29 cellular contexts compared by ENCODE assay signal in the genomic region with DNA sequence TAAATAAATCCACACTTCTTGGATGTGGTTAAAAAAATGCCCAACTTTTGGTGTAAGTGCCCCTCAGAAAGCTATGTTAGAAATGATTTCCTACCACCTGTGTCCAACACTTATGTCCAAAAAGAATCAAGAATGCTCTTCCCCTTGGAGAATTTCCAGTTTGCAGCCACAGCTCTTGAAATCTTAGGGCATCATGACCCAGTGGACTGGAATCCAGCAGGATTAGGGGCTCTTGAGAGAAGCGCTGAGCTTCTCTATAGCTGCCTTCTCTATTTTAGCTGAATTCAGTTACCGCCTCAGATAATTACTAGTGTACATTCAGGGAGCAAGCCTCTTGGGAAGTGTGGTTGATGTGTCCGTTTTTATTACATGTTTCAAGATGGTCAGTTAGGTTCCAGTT.
"Had no signal": no experiment of that assay in that cellular context is flagged by ENCODE, and none has a peak within 500 bp of the region (broad histone marks: within the 10 kb centered on the region; RNA-seq: fewer than 3 reads in every experiment).

No MANE protein-coding gene starts in this region.

- H3K9me3 Mint-ChIP-seq: activated CD4-positive, alpha-beta memory T cell treated with anti-CD3 and anti-CD28 coated beads, Interleukin-2, amount 10 ng/mL, durations not matched to agents 7 days and 5 days; activated naive CD8-positive, alpha-beta T cell treated with anti-CD3 and anti-CD28 coated beads, Interleukin-2, amount 10 ng/mL, durations not matched to agents 7 days and 5 days; activated T-cell treated with anti-CD3 and anti-CD28 coated beads, Interleukin-2, amount 50 U/mL, for 72 hours; activated T-helper 2 cell treated with anti-CD3 and anti-CD28 coated beads, Interferon-gamma antibody, Interleukin-2, Interleukin-4, amounts not matched to agents 10 μg/mL and 5 μg/mL and 100 μg/mL, durations not matched to agents 14 hours and 24 hours and 36 hours had no signal

- H3K9me3 ChIP-seq: adrenal gland, breast epithelium had no signal

- H3K27ac Mint-ChIP-seq: activated CD4-positive, alpha-beta memory T cell treated with anti-CD3 and anti-CD28 coated beads, Interleukin-2, amount 10 ng/mL, durations not matched to agents 7 days and 5 days; activated CD4-positive, alpha-beta T cell treated with anti-CD3 and anti-CD28 coated beads for 36 hours; activated naive CD8-positive, alpha-beta T cell treated with anti-CD3 and anti-CD28 coated beads, Interleukin-2, amount 10 ng/mL, durations not matched to agents 7 days and 5 days; activated T-cell treated with anti-CD3 and anti-CD28 coated beads, Interleukin-2, amount 50 U/mL, for 72 hours; activated T-helper 2 cell treated with anti-CD3 and anti-CD28 coated beads, Interferon-gamma antibody, Interleukin-2, Interleukin-4, amounts not matched to agents 10 μg/mL and 5 μg/mL and 100 μg/mL, durations not matched to agents 14 hours and 24 hours and 36 hours had no signal

- H3K4me3 ChIP-seq: adrenal gland, breast epithelium, SK-N-MC had no signal

- H3K27ac ChIP-seq: adrenal gland, breast epithelium, SK-N-MC, VCaP had no signal

- H3K36me3 Mint-ChIP-seq: activated naive CD8-positive, alpha-beta T cell treated with anti-CD3 and anti-CD28 coated beads, Interleukin-2, amount 10 ng/mL, durations not matched to agents 7 days and 5 days had no signal

- DNase-seq: activated CD4-positive, alpha-beta memory T cell treated with anti-CD3 and anti-CD28 coated beads, Interleukin-2, amount 10 ng/mL, durations not matched to agents 7 days and 5 days; activated CD4-positive, alpha-beta T cell treated with anti-CD3 and anti-CD28 coated beads for 36 hours; activated CD4-positive, alpha-beta T cell treated with anti-CD3 and anti-CD28 coated beads, Interleukin-2, amount 50 U/mL, for 1 hour; activated gamma-delta T cell treated with Interleukin-2 at 50 U/mL for 16 hours; activated naive CD4-positive, alpha-beta T cell treated with anti-CD3 and anti-CD28 coated beads, Interleukin-2, amount 50 U/mL, for 16 hours; activated naive CD8-positive, alpha-beta T cell treated with anti-CD3 and anti-CD28 coated beads, Interleukin-2, amount 10 ng/mL, durations not matched to agents 7 days and 5 days; activated T-cell treated with anti-CD3 and anti-CD28 coated beads for 4 hours; activated T-cell treated with anti-CD3 and anti-CD28 coated beads, Interleukin-2, amount 50 U/mL, for 72 hours; adrenal gland; anterior cingulate cortex; central memory CD4-positive, alpha-beta T cell; MM.1S; NCI-H1105; NCI-H1436; NCI-H1694 treated with DMSO at 0.1 percent for 48 hours; NCI-H2029 treated with DMSO at 0.1 percent for 48 hours; NCI-H345; NCI-H510A treated with DMSO at 0.1 percent for 48 hours; NCI-H69; NK-92 treated with Interleukin-12 subunit alpha and Interleukin-12 subunit beta, amount 100 ng/mL, for 24 hours; OCI-M1; RPMI8226; T-helper 1 cell had no signal

- H3K36me3 ChIP-seq: adrenal gland, breast epithelium had no signal

- H3K4me1 ChIP-seq: adrenal gland, breast epithelium had no signal

- H3K4me3 Mint-ChIP-seq: activated CD4-positive, alpha-beta memory T cell treated with anti-CD3 and anti-CD28 coated beads, Interleukin-2, amount 10 ng/mL, durations not matched to agents 7 days and 5 days; activated CD4-positive, alpha-beta T cell treated with anti-CD3 and anti-CD28 coated beads for 36 hours; activated naive CD8-positive, alpha-beta T cell treated with anti-CD3 and anti-CD28 coated beads, Interleukin-2, amount 10 ng/mL, durations not matched to agents 7 days and 5 days; activated T-cell treated with anti-CD3 and anti-CD28 coated beads, Interleukin-2, amount 50 U/mL, for 72 hours had no signal

- H3K4me1 Mint-ChIP-seq: activated CD4-positive, alpha-beta memory T cell treated with anti-CD3 and anti-CD28 coated beads, Interleukin-2, amount 10 ng/mL, durations not matched to agents 7 days and 5 days; activated CD4-positive, alpha-beta T cell treated with anti-CD3 and anti-CD28 coated beads for 36 hours; activated naive CD8-positive, alpha-beta T cell treated with anti-CD3 and anti-CD28 coated beads, Interleukin-2, amount 10 ng/mL, durations not matched to agents 7 days and 5 days had no signal

- ATAC-seq: activated CD4-positive, alpha-beta T cell treated with anti-CD3 and anti-CD28 coated beads for 36 hours; activated T-cell treated with anti-CD3 and anti-CD28 coated beads, Interleukin-2, amount 50 U/mL, for 72 hours; Panc1; Right ventricle myocardium inferior had no signal
